1 cellular context compared by ENCODE assay signal in genomic region chr2:241770185-241770935, GRCh38.
TF ChIP-seq lines count a peak whose summit lies in the region.

No MANE protein-coding gene starts in this region.

TF ChIP-seq in H1, 55 proteins besides CTCF, POLR2A, EP300 and RAD21:
- TF ChIP-seq EZH2 (IDR thresholded peaks at IDR 0.05; ENCODE audit: low read depth, low read length, severe bottlenecking) (no peak), NANOG (IDR thresholded peaks at IDR 0.05; ENCODE audit: insufficient read depth, low read depth, low read length, poor library complexity, severe bottlenecking) (no peak), MAFK (IDR thresholded peaks at IDR 0.05; ENCODE audit: low read depth, low read length) (no peak), SP2 (IDR thresholded peaks at IDR 0.05; ENCODE audit: low read length) (no peak), EGR1 (IDR thresholded peaks at IDR 0.05; ENCODE audit: borderline replicate concordance, low read depth, low read length) (no peak)
